1 cellular context compared by ENCODE assay signal in genomic region chr17:16652847-16653366, GRCh38.
TF ChIP-seq lines count a peak whose summit lies in the region.

No MANE protein-coding gene starts in this region.

TF ChIP-seq in endothelial cell of umbilical vein, 7 proteins besides CTCF, POLR2A, EP300 and RAD21:
- TF ChIP-seq JUN (IDR thresholded peaks at IDR 0.05; ENCODE audit: borderline replicate concordance, insufficient read depth, insufficient read length, low read depth) (no peak), MYC (IDR thresholded peaks at IDR 0.05; ENCODE audit: low read depth, low read length) (no peak), MAX (IDR thresholded peaks at IDR 0.05; ENCODE audit: insufficient read depth, insufficient read length) (no peak), EZH2 (IDR thresholded peaks at IDR 0.05; ENCODE audit: borderline replicate concordance, low read depth, low read length, severe bottlenecking) (no peak), FOS (IDR thresholded peaks at IDR 0.05; ENCODE audit: borderline replicate concordance, insufficient read depth, low read length) (no peak), POLR2AphosphoS5 (IDR thresholded peaks at IDR 0.05; ENCODE audit: insufficient read depth, low read depth, low read length) (no peak), GATA2 (IDR thresholded peaks at IDR 0.05; ENCODE audit: insufficient read depth, insufficient read length, low read depth, low read length) (no peak)
